ENCODE assay signal across 35 cellular contexts in genomic region chr12:51896236-51896635, GRCh38. TPM values are rescaled to one million over a fixed set of nuclear protein-coding genes. Genes with fewer than 3 reads are reported as not detected.
DNase-seq lines count a peak whose midpoint lies in the region; ATAC-seq and TF ChIP-seq lines count a peak whose summit lies in the region.
"Had no signal": no experiment of that assay in that cellular context is flagged by ENCODE, and none has a peak within 500 bp of the region (broad histone marks: within the 10 kb centered on the region; RNA-seq: fewer than 3 reads in every experiment).

No MANE protein-coding gene starts in this region.

- H2BK12ac ChIP-seq in neuronal stem cell (ENCODE audit: low read length), result peak overlapping the region; percentile 52

- H3K4me1 ChIP-seq in BLaER1 treated with 17β-estradiol and CSF1 and Interleukin-3, amounts not matched to agents 10 nM and 100 nM, result peaks cover 13 to 96% (median 49%) of the 10 kb centered on the region in 10 experiments
- H3K4me1 ChIP-seq in neuronal stem cell (ENCODE audit: control insufficient read depth in 2 of 2, insufficient read depth in 1 of 2, low read depth in 1 of 2, low read length in 2 of 2), result peaks cover 0 to 11% of the 10 kb centered on the region in 2 donors
- no peaks in the 10 kb centered on the region for H3K4me1 ChIP-seq in effector memory CD4-positive, alpha-beta T cell (ENCODE audit: control insufficient read depth, insufficient read depth, low read length, poor library complexity, severe bottlenecking)
- H3K4me1 ChIP-seq: tibial artery had no signal

- no CpG with 5 or more reads among the region's 3 CpGs for WGBS in neuronal stem cell (ENCODE audit: extremely low coverage in 2 of 2, insufficient read length in 2 of 2, insufficient replicate concordance in 1 of 2), 2 donors

- no peak overlapping the region for H2BK120ac ChIP-seq in neuronal stem cell (ENCODE audit: low read depth, low read length)

- H2AFZ ChIP-seq in neuronal stem cell (ENCODE audit: low read length), result no peak overlapping the region

- no peaks in the 10 kb centered on the region for H4K20me1 ChIP-seq in BLaER1 treated with 17β-estradiol and CSF1 and Interleukin-3, amounts not matched to agents 10 nM and 100 nM

- no peaks in the 10 kb centered on the region for H3K79me1 ChIP-seq in neuronal stem cell (ENCODE audit: low read depth, low read length)

- H3K14ac ChIP-seq in neuronal stem cell (ENCODE audit: low read length), result no peak overlapping the region

- H3K4me3 ChIP-seq in BLaER1 treated with 17β-estradiol and CSF1 and Interleukin-3, amounts not matched to agents 10 nM and 100 nM, result no peak overlapping the region
- H3K4me3 ChIP-seq in WERI-Rb-1 (ENCODE audit: low read depth, low read length) (no peak overlapping the region), neuronal stem cell (ENCODE audit: low read length in 2 of 2) (no peak overlapping the region)
- H3K4me3 ChIP-seq in effector memory CD4-positive, alpha-beta T cell (ENCODE audit: insufficient read depth, low read depth, low read length, poor library complexity, severe bottlenecking), result no peak overlapping the region
- H3K4me3 ChIP-seq: dorsolateral prefrontal cortex, smooth muscle cell, tibial artery had no signal

- peaks cover 2% of the 10 kb centered on the region for H3K27me3 Mint-ChIP-seq in HFFc6 (ENCODE audit: insufficient read depth)

- intact Hi-C loops in left cardiac atrium (cut with DNase I), result loop anchor here in 1 of 2 donors (5.0 kb wide), 1 partner anchor 86 kb away; no protein-coding TSS in a partner anchor

- ATAC-seq in left cardiac atrium, result peak in 1 of 2 donors; percentile 6
- ATAC-seq in GM18517 (IDR thresholded peaks at IDR 0.05; ENCODE audit: unreplicated experiment), result no peak
- ATAC-seq: activated CD8-positive, alpha-beta T cell treated with anti-CD3 and anti-CD28 coated beads, Interleukin-2, amount 10 ng/mL, durations not matched to agents 7 days and 5 days; T-helper 17 cell had no signal

- no peak overlapping the region for H3K23ac ChIP-seq in neuronal stem cell (ENCODE audit: low read depth, low read length, poor library complexity)

- H3K4me1 Mint-ChIP-seq in HFFc6 (ENCODE audit: low read depth), result peaks cover 37% of the 10 kb centered on the region
- H3K4me1 Mint-ChIP-seq: activated naive CD8-positive, alpha-beta T cell treated with anti-CD3 and anti-CD28 coated beads, Interleukin-2, amount 50 U/mL, for 24 hours; central memory CD8-positive, alpha-beta T cell had no signal

- H4K8ac ChIP-seq in neuronal stem cell (ENCODE audit: low read depth, low read length), result no peak overlapping the region

- H3K27ac ChIP-seq in BLaER1 treated with 17β-estradiol and CSF1 and Interleukin-3, amounts not matched to agents 10 nM and 100 nM, result peak overlapping the region in 7 of 11 experiments; percentile 13 to 46 (median 30); a peak in 7 of 22 replicates
- H3K27ac ChIP-seq in WERI-Rb-1 (peak overlapping the region; percentile 79), neuronal stem cell (replicated peaks; ENCODE audit: low read length) (no peak overlapping the region)
- H3K27ac ChIP-seq in effector memory CD4-positive, alpha-beta T cell (ENCODE audit: insufficient read depth, low read length, poor library complexity, severe bottlenecking), result no peak overlapping the region
- H3K27ac ChIP-seq: tibial artery had no signal

- H3K4ac ChIP-seq in neuronal stem cell (ENCODE audit: low read length), result no peak overlapping the region

- H3K27me3 ChIP-seq in BLaER1 treated with 17β-estradiol and CSF1 and Interleukin-3, amounts not matched to agents 10 nM and 100 nM, result no peaks in the 10 kb centered on the region
- H3K27me3 ChIP-seq in WERI-Rb-1 (ENCODE audit: insufficient read depth, low read depth, severe bottlenecking) (no peaks in the 10 kb centered on the region), neuronal stem cell (ENCODE audit: control insufficient read depth in 3 of 3, insufficient read depth in 3 of 3, low read depth in 1 of 3, low read length in 3 of 3) (peaks cover 0 to 22% (median 0%) of the 10 kb centered on the region in 3 experiments)
- H3K27me3 ChIP-seq in effector memory CD4-positive, alpha-beta T cell (replicated peaks; ENCODE audit: control insufficient read depth, insufficient read depth, low read length, poor library complexity, severe bottlenecking), result no peaks in the 10 kb centered on the region
- H3K27me3 ChIP-seq: BE2C had no signal

- H2AK5ac ChIP-seq in neuronal stem cell (ENCODE audit: low read depth, low read length), result peak overlapping the region; percentile 95

- TF ChIP-seq CTCF in WERI-Rb-1 (IDR thresholded peaks at IDR 0.05; ENCODE audit: low read depth, low read length) (no peak), HFFc6 (IDR thresholded peaks at IDR 0.05) (no peak)

- H3K4me2 ChIP-seq in BLaER1 treated with 17β-estradiol and CSF1 and Interleukin-3, amounts not matched to agents 10 nM and 100 nM, result peak overlapping the region in 5 of 11 experiments; percentile 35 to 64 (median 43); a peak in 8 of 22 replicates
- H3K4me2 ChIP-seq in neuronal stem cell (ENCODE audit: insufficient read depth, low read length, poor library complexity, severe bottlenecking), result no peak overlapping the region
- H3K4me2 ChIP-seq: smooth muscle cell had no signal

- peak overlapping the region; percentile 96 for H3K18ac ChIP-seq in neuronal stem cell (ENCODE audit: low read length)

- H3K36me3 Mint-ChIP-seq in HFFc6 (ENCODE audit: low read depth), result no peaks in the 10 kb centered on the region

- H3K9me3 Mint-ChIP-seq in HFFc6, result no peaks in the 10 kb centered on the region
- H3K9me3 Mint-ChIP-seq: activated naive CD8-positive, alpha-beta T cell treated with anti-CD3 and anti-CD28 coated beads, Interleukin-2, amount 50 U/mL, for 24 hours; central memory CD8-positive, alpha-beta T cell; stimulated activated naive CD8-positive, alpha-beta T cell treated with anti-CD3 and anti-CD28 coated beads, Interleukin-15, amount 100 ng/mL, for 72 hours had no signal

- DNase-seq in WERI-Rb-1 (no peak), left cardiac atrium (peak; percentile 16), neuronal stem cell (ENCODE audit: low spot score) (no peak), HFFc6 (no peak), NAMALWA (ENCODE audit: low spot score) (no peak)
- DNase-seq in effector memory CD4-positive, alpha-beta T cell, result no peak
- DNase-seq: ACHN; activated CD4-positive, alpha-beta T cell treated with anti-CD3 and anti-CD28 coated beads for 1 hour; activated CD8-positive, alpha-beta T cell treated with anti-CD3 and anti-CD28 coated beads, Interleukin-2, amount 10 ng/mL, durations not matched to agents 7 days and 5 days; activated effector memory CD4-positive, alpha-beta T cell treated with Interleukin-2 at 50 U/mL for 16 hours; activated naive CD8-positive, alpha-beta T cell treated with anti-CD3 and anti-CD28 coated beads, Interleukin-2, amount 50 U/mL, for 24 hours; BE2C; DMS53; dorsolateral prefrontal cortex; glutamatergic neuron; HCEC 1CT; kidney glomerular epithelial cell; NCI-H1105; NCI-H1930; NCI-H526 treated with DMSO at 0.1 percent for 48 hours; retina; stimulated activated CD4-positive, alpha-beta T cell treated with anti-CD3 and anti-CD28 coated beads, Interleukin-1b, Interleukin-23, amount 100 ng/mL, for 48 hours; stimulated activated CD8-positive, alpha-beta memory T cell treated with anti-CD3 and anti-CD28 coated beads, Interleukin-4, amount 100 ng/mL, for 48 hours; stimulated activated naive CD8-positive, alpha-beta T cell treated with anti-CD3 and anti-CD28 coated beads, Interleukin-15, amount 100 ng/mL, for 72 hours; T-helper 17 cell had no signal

- no peaks in the 10 kb centered on the region for H3K9me3 ChIP-seq in BLaER1 treated with 17β-estradiol and CSF1 and Interleukin-3, amounts not matched to agents 10 nM and 100 nM (replicated peaks in 1 of 11)
- H3K9me3 ChIP-seq in WERI-Rb-1 (ENCODE audit: severe bottlenecking) (no peaks in the 10 kb centered on the region), neuronal stem cell (replicated peaks in 1 of 2; ENCODE audit: control insufficient read depth in 2 of 2, insufficient read depth in 1 of 2, low read depth in 1 of 2, low read length in 2 of 2) (no peaks in the 10 kb centered on the region)
- no peaks in the 10 kb centered on the region for H3K9me3 ChIP-seq in effector memory CD4-positive, alpha-beta T cell (ENCODE audit: control insufficient read depth, low read length)
- H3K9me3 ChIP-seq: BE2C, tibial artery had no signal

- H2BK15ac ChIP-seq in neuronal stem cell (ENCODE audit: low read length), result peak overlapping the region; percentile 86

- no peak overlapping the region for H3K9ac ChIP-seq in BLaER1 treated with 17β-estradiol and CSF1 and Interleukin-3, amounts not matched to agents 10 nM and 100 nM
- no peak overlapping the region for H3K9ac ChIP-seq in neuronal stem cell (ENCODE audit: low read depth, low read length, poor library complexity)

- no peak overlapping the region for H3K4me3 Mint-ChIP-seq in HFFc6
- H3K4me3 Mint-ChIP-seq: activated CD8-positive, alpha-beta T cell treated with anti-CD3 and anti-CD28 coated beads, Interleukin-2, amount 10 ng/mL, durations not matched to agents 7 days and 5 days; activated naive CD8-positive, alpha-beta T cell treated with anti-CD3 and anti-CD28 coated beads, Interleukin-2, amount 50 U/mL, for 24 hours; central memory CD8-positive, alpha-beta T cell; stimulated activated naive CD8-positive, alpha-beta T cell treated with anti-CD3 and anti-CD28 coated beads, Interleukin-15, amount 100 ng/mL, for 72 hours; T-helper 17 cell had no signal

- no peak overlapping the region for H4K91ac ChIP-seq in neuronal stem cell (ENCODE audit: low read depth, low read length, poor library complexity)

- no peak overlapping the region for H3K27ac Mint-ChIP-seq in HFFc6
- H3K27ac Mint-ChIP-seq: activated CD8-positive, alpha-beta T cell treated with anti-CD3 and anti-CD28 coated beads, Interleukin-2, amount 10 ng/mL, durations not matched to agents 7 days and 5 days; activated naive CD8-positive, alpha-beta T cell treated with anti-CD3 and anti-CD28 coated beads, Interleukin-2, amount 50 U/mL, for 24 hours; T-helper 17 cell had no signal

- H3K36me3 ChIP-seq in BLaER1 treated with 17β-estradiol and CSF1 and Interleukin-3, amounts not matched to agents 10 nM and 100 nM, result no peaks in the 10 kb centered on the region
- H3K36me3 ChIP-seq in WERI-Rb-1 (no peaks in the 10 kb centered on the region), neuronal stem cell (replicated peaks in 1 of 2; ENCODE audit: control insufficient read depth in 2 of 2, insufficient read depth in 2 of 2, low read length in 2 of 2) (no peaks in the 10 kb centered on the region)
- no peaks in the 10 kb centered on the region for H3K36me3 ChIP-seq in effector memory CD4-positive, alpha-beta T cell (ENCODE audit: control insufficient read depth, insufficient read depth, low read length)
- H3K36me3 ChIP-seq: BE2C, tibial artery had no signal

- no peak overlapping the region for H2BK5ac ChIP-seq in neuronal stem cell (ENCODE audit: low read length)

RNA-seq across cellular contexts. Expression of gene ANKRD33, which starts 8.3 kb away (rescaled TPM):
- total RNA-seq in left cardiac atrium, result not detected
- 0.29 TPM for polyA plus RNA-seq in neuronal stem cell (2013, experiment 1 of 2)
- 0.32 TPM for polyA plus RNA-seq in neuronal stem cell (2013, experiment 2 of 2)
- total RNA-seq in HFFc6 (2021; fragmentation: NEBNext Ultra II Directional; extraction: Animal tissue kit (Norgen Biotek cat#: 25700)), result not detected
- total RNA-seq: activated CD8-positive, alpha-beta T cell treated with anti-CD3 and anti-CD28 coated beads, Interleukin-2, amount 10 ng/mL, durations not matched to agents 7 days and 5 days; G401; M059J; mesenteric fat pad; osteocyte; SK-MEL-5; smooth muscle cell; T-helper 17 cell had no signal

RNA-seq across cellular contexts. Expression of gene ACVRL1, which starts 11.1 kb away (rescaled TPM):
- total RNA-seq in left cardiac atrium, result 10 to 100 TPM; 44.0 to 65.2 TPM
- 0.21 TPM for polyA plus RNA-seq in neuronal stem cell (2013, experiment 1 of 2)
- 0.24 TPM for polyA plus RNA-seq in neuronal stem cell (2013, experiment 2 of 2)
- 10 to 100 TPM in 3 of 6 experiments, 1 to 10 TPM in 3; 5.4 to 13.5 (median 10.0) TPM for total RNA-seq in HFFc6 (2021; fragmentation: NEBNext Ultra II Directional; extraction: Animal tissue kit (Norgen Biotek cat#: 25700))
- total RNA-seq: activated CD8-positive, alpha-beta T cell treated with anti-CD3 and anti-CD28 coated beads, Interleukin-2, amount 10 ng/mL, durations not matched to agents 7 days and 5 days; osteocyte; SK-MEL-5; T-helper 17 cell had no signal

RNA-seq across cellular contexts. Expression of gene FIGNL2, which starts 47.7 kb away (rescaled TPM):
- under 1 TPM; 0.39 to 0.47 TPM for total RNA-seq in left cardiac atrium
- polyA plus RNA-seq in neuronal stem cell (2013, experiment 1 of 2), result 28.1 TPM
- polyA plus RNA-seq in neuronal stem cell (2013, experiment 2 of 2), result 28.7 TPM
- not detected for total RNA-seq in HFFc6 (2021; fragmentation: NEBNext Ultra II Directional; extraction: Animal tissue kit (Norgen Biotek cat#: 25700))

RNA-seq across cellular contexts. Expression of gene ACVR1B, which starts 55.3 kb away (rescaled TPM):
- total RNA-seq in left cardiac atrium, result 10 to 100 TPM; 13.0 to 19.3 TPM
- 12.6 TPM for polyA plus RNA-seq in neuronal stem cell (2013, experiment 1 of 2)
- 12.7 TPM for polyA plus RNA-seq in neuronal stem cell (2013, experiment 2 of 2)
- total RNA-seq in HFFc6 (2021; fragmentation: NEBNext Ultra II Directional; extraction: Animal tissue kit (Norgen Biotek cat#: 25700)), result 10 to 100 TPM; 13.1 to 15.2 (median 14.0) TPM

Comparison
In these comparisons a context has a peak if more than half of its experiments do, and no peak if none do; other contexts are left out.
1. H3K27ac ChIP-seq: peak in BLaER1 treated with 17β-estradiol and CSF1 and Interleukin-3, amounts not matched to agents 10 nM and 100 nM (7 of 11) and WERI-Rb-1 (single experiment); none in neuronal stem cell (single experiment) and effector memory CD4-positive, alpha-beta T cell (single experiment).